In the genomic region with DNA sequence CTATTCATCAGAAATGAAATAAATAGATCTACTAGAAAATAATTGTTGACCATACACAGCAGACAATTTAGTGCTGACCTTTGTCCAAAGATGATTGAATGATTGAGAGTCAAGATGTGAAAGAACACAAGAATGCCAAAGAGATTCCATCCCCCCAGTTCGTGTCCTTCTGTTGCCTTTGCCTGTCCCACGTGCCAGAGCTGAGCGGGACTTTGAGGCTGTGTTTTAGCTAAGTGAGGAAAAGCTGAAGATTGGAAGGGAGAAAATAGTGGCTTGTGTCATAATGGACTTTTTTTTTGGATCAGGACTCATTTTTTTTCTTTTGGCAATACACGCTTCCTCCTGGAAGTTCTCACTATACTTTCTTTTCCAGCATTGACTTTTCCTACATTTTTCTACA, we compare ENCODE assay signal across 22 cellular contexts.
DNase-seq lines count a peak whose midpoint lies in the region; ATAC-seq, FAIRE-seq and TF ChIP-seq lines count a peak whose summit lies in the region.
"Had no signal": no experiment of that assay in that cellular context is flagged by ENCODE, and none has a peak within 500 bp of the region (broad histone marks: within the 10 kb centered on the region; RNA-seq: fewer than 3 reads in every experiment).

No MANE protein-coding gene starts in this region.

- H3K14ac ChIP-seq in H1 (ENCODE audit: insufficient read length) (peak overlapping the region; percentile 79), mesenchymal stem cell (ENCODE audit: low read length in 2 of 2) (no peak overlapping the region)

- no peak for TF ChIP-seq EP300 in H1 (IDR thresholded peaks at IDR 0.05; ENCODE audit: borderline replicate concordance in 1 of 2, low read depth in 2 of 2, low read length in 2 of 2)

- ATAC-seq in Right ventricle myocardium inferior: no peak
- ATAC-seq in Right ventricle myocardium superior (ENCODE audit: poor library complexity): no peak
- ATAC-seq in HG03432 (IDR thresholded peaks at IDR 0.05; ENCODE audit: unreplicated experiment): no peak
- ATAC-seq: CD8-positive, alpha-beta T cell had no signal

- no peak overlapping the region for H3K56ac ChIP-seq in H1 (replicated peaks; ENCODE audit: insufficient read length, low read depth, low read length)

- CTCF ChIA-PET in H1 (lab: Charles Lee; ENCODE audit: partially characterized antibody): no interaction called here

- H3K23ac ChIP-seq in H1 (ENCODE audit: insufficient read length) (no peak overlapping the region), mesenchymal stem cell (ENCODE audit: low read length in 2 of 2) (no peak overlapping the region)

- peaks cover 61% of the 10 kb centered on the region for H3K4me1 ChIP-seq in BLaER1
- peaks cover 0 to 4% (median 1%) of the 10 kb centered on the region in 4 experiments; a peak in 3 of 7 replicates for H3K4me1 ChIP-seq in H1 (replicated peaks in 1 of 4; ENCODE audit: control insufficient read depth in 3 of 4, insufficient read depth in 4 of 4, low read length in 3 of 4)
- peaks cover 1% of the 10 kb centered on the region for H3K4me1 ChIP-seq in mesenchymal stem cell (ENCODE audit: control insufficient read depth, insufficient read depth, low read depth, low read length)
- H3K4me1 ChIP-seq: BE2C, Caco-2 had no signal

- H3K79me1 ChIP-seq in H1 (ENCODE audit: low read depth, low read length) (no peaks in the 10 kb centered on the region), mesenchymal stem cell (replicated peaks; ENCODE audit: low read length, poor library complexity, severe bottlenecking) (no peaks in the 10 kb centered on the region)

- no peak overlapping the region for H2AFZ ChIP-seq in H1 (ENCODE audit: low read length)
- H2AFZ ChIP-seq in mesenchymal stem cell (ENCODE audit: low read depth, low read length): no peak overlapping the region

- H3K23me2 ChIP-seq in H1 (ENCODE audit: low read depth, low read length): no peaks in the 10 kb centered on the region

- TF ChIP-seq RAD21 in H1 (IDR thresholded peaks at IDR 0.05 in 1 of 2, conservative IDR thresholded peaks at IDR 0.05 in 1 of 2; ENCODE audit: low read depth in 2 of 2, low read length in 2 of 2): no peak

- H3K9me3 ChIP-seq in BLaER1: no peaks in the 10 kb centered on the region
- H3K9me3 ChIP-seq in H1 (ENCODE audit: insufficient read depth in 2 of 2, low read depth in 1 of 2, low read length in 1 of 2): no peaks in the 10 kb centered on the region
- no peaks in the 10 kb centered on the region for H3K9me3 ChIP-seq in mesenchymal stem cell (ENCODE audit: control insufficient read depth, low read length)
- H3K9me3 ChIP-seq: BE2C; BLaER1 treated with 17β-estradiol and CSF1 and Interleukin-3, amounts not matched to agents 10 nM and 100 nM; Caco-2 had no signal

- TF ChIP-seq CTCF in H1 (IDR thresholded peaks at IDR 0.05; ENCODE audit: control extremely low read depth in 1 of 3, insufficient read depth in 1 of 3, low read depth in 1 of 3, low read length in 3 of 3): no peak

- H3K4me3 ChIP-seq in BLaER1 (no peak overlapping the region), H1 (ENCODE audit: extremely low read depth in 1 of 4, insufficient read depth in 2 of 4, low read depth in 3 of 4, low read length in 4 of 4) (no peak overlapping the region), mesenchymal stem cell (ENCODE audit: insufficient read depth in 1 of 2, low read depth in 1 of 2, low read length in 2 of 2) (no peak overlapping the region)
- H3K4me3 ChIP-seq: BLaER1 treated with 17β-estradiol and CSF1 and Interleukin-3, amounts not matched to agents 10 nM and 100 nM had no signal

- WGBS in H1 (ENCODE audit: extremely low coverage in 1 of 2, insufficient coverage in 1 of 2, insufficient read length in 1 of 2, insufficient replicate concordance in 2 of 2, low coverage in 1 of 2, low lambda C conversion rate in 2 of 2, missing lambda C conversion rate in 1 of 2), 2 experiments: 84% methylated on average over 4 of the region's 4 CpGs; no CpG with 5 or more reads in 1 of the 2 experiments
- WGBS in mesenchymal stem cell: 85% methylated on average over 4 of the region's 4 CpGs

- H4K91ac ChIP-seq in H1 (replicated peaks; ENCODE audit: insufficient read length, low read length) (no peak overlapping the region), mesenchymal stem cell (ENCODE audit: low read length) (no peak overlapping the region)

- H3K4ac ChIP-seq in H1 (replicated peaks; ENCODE audit: insufficient read length, low read depth, low read length) (no peak overlapping the region), mesenchymal stem cell (ENCODE audit: low read depth in 1 of 2, low read length in 2 of 2) (no peak overlapping the region)

- H3K79me2 ChIP-seq in H1 (ENCODE audit: control insufficient read depth in 1 of 2, insufficient read depth in 2 of 2, low read length in 2 of 2): no peaks in the 10 kb centered on the region

- H4K8ac ChIP-seq in H1 (ENCODE audit: extremely low read depth, insufficient read depth, low read length) (no peak overlapping the region), mesenchymal stem cell (ENCODE audit: low read length) (no peak overlapping the region)

- H3K27me3 ChIP-seq in BLaER1 (no peaks in the 10 kb centered on the region), H1 (replicated peaks in 1 of 4; ENCODE audit: control insufficient read depth in 3 of 4, extremely low read depth in 1 of 4, insufficient read depth in 3 of 4, low read length in 3 of 4) (no peaks in the 10 kb centered on the region), mesenchymal stem cell (ENCODE audit: control insufficient read depth in 1 of 2, insufficient read depth in 1 of 2, low read length in 2 of 2) (no peaks in the 10 kb centered on the region)
- H3K27me3 ChIP-seq: BLaER1 treated with 17β-estradiol and CSF1 and Interleukin-3, amounts not matched to agents 10 nM and 100 nM had no signal

- no peaks in the 10 kb centered on the region for H3K36me3 ChIP-seq in BLaER1
- no peaks in the 10 kb centered on the region for H3K36me3 ChIP-seq in H1 (ENCODE audit: control insufficient read depth in 2 of 4, insufficient read depth in 4 of 4, low read length in 3 of 4)
- no peaks in the 10 kb centered on the region for H3K36me3 ChIP-seq in mesenchymal stem cell (ENCODE audit: control insufficient read depth in 1 of 2, insufficient read depth in 2 of 2, low read depth in 1 of 2, low read length in 2 of 2)
- H3K36me3 ChIP-seq: BE2C; BLaER1 treated with 17β-estradiol and CSF1 and Interleukin-3, amounts not matched to agents 10 nM and 100 nM had no signal

- H2BK15ac ChIP-seq in H1 (ENCODE audit: low read length) (no peak overlapping the region), mesenchymal stem cell (ENCODE audit: low read depth, poor library complexity, severe bottlenecking) (no peak overlapping the region)

- no peak overlapping the region for H4K5ac ChIP-seq in H1 (ENCODE audit: insufficient read length, low read depth, low read length)

- POLR2A ChIA-PET in H1 (lab: Charles Lee; ENCODE audit: partially characterized antibody): interaction anchor here (0.6 kb wide), 1 partner anchor 239 kb away, joined by 4 read pairs; no protein-coding TSS in a partner anchor

- no peak overlapping the region for H2BK20ac ChIP-seq in H1 (ENCODE audit: low read length)

- no peak overlapping the region for H2BK12ac ChIP-seq in H1 (ENCODE audit: low read depth, low read length)
- H2BK12ac ChIP-seq in mesenchymal stem cell (ENCODE audit: low read length in 2 of 2): no peak overlapping the region

- intact Hi-C loops in Right ventricle myocardium inferior (cut with DNase I): no loop called here
- intact Hi-C loops in Right ventricle myocardium superior (cut with DNase I): no loop called here

- H3K27ac ChIP-seq in BLaER1: peak overlapping the region; percentile 50
- no peak overlapping the region for H3K27ac ChIP-seq in H1 (ENCODE audit: low read depth, low read length)
- H3K27ac ChIP-seq in mesenchymal stem cell (ENCODE audit: low read length, poor library complexity, severe bottlenecking): no peak overlapping the region
- H3K27ac ChIP-seq: BLaER1 treated with 17β-estradiol and CSF1 and Interleukin-3, amounts not matched to agents 10 nM and 100 nM; C4-2B had no signal

- H3K18ac ChIP-seq in H1 (ENCODE audit: extremely low read depth, low read length): no peak overlapping the region
- H3K18ac ChIP-seq in mesenchymal stem cell (ENCODE audit: low read depth in 1 of 2, low read length in 2 of 2): no peak overlapping the region

- no peak overlapping the region for H3K4me2 ChIP-seq in BLaER1
- no peak overlapping the region for H3K4me2 ChIP-seq in H1 (ENCODE audit: insufficient read depth in 1 of 2, low read depth in 2 of 2, low read length in 2 of 2)
- no peak overlapping the region for H3K4me2 ChIP-seq in mesenchymal stem cell (ENCODE audit: low read length, poor library complexity, severe bottlenecking)

- TF ChIP-seq POLR2A in H1 (IDR thresholded peaks at IDR 0.05; ENCODE audit: control extremely low read depth in 1 of 2, low read depth in 2 of 2, low read length in 2 of 2): no peak

- DNase-seq in Right ventricle myocardium inferior (ENCODE audit: missing footprints) (peak; percentile 35), Right ventricle myocardium superior (no peak), H1 (ENCODE audit: low read depth in 1 of 2, low spot score in 2 of 2) (no peak), mesenchymal stem cell (no peak)
- DNase-seq: 8988T; ACHN; BE2C; Caco-2; Calu3; CD4-positive, alpha-beta T cell; CD8-positive, alpha-beta T cell; DMS79 treated with DMSO at 0.1 percent for 48 hours; GF-D8 had no signal

- FAIRE-seq in H1 (lab: Jason Lieb, UNC): no peak
- FAIRE-seq: A204.1, D721Med, G401.6, GM12891, GM19239 had no signal

- H4K20me1 ChIP-seq in BLaER1 (no peaks in the 10 kb centered on the region), H1 (replicated peaks in 1 of 2; ENCODE audit: control insufficient read depth in 1 of 2, insufficient read depth in 2 of 2, low read length in 2 of 2) (no peaks in the 10 kb centered on the region)
- H4K20me1 ChIP-seq: BLaER1 treated with 17β-estradiol and CSF1 and Interleukin-3, amounts not matched to agents 10 nM and 100 nM had no signal

- H2BK120ac ChIP-seq in H1 (replicated peaks; ENCODE audit: low read depth, low read length): no peak overlapping the region
- no peak overlapping the region for H2BK120ac ChIP-seq in mesenchymal stem cell (ENCODE audit: low read depth, low read length)

- H2AK5ac ChIP-seq in H1 (ENCODE audit: low read depth, low read length): no peak overlapping the region
- H2AK5ac ChIP-seq in mesenchymal stem cell (ENCODE audit: low read length, severe bottlenecking): no peak overlapping the region

- H2BK5ac ChIP-seq in H1 (ENCODE audit: low read depth, low read length): no peak overlapping the region
- H2BK5ac ChIP-seq in mesenchymal stem cell (ENCODE audit: low read depth, low read length, poor library complexity, severe bottlenecking): no peak overlapping the region

- no peak overlapping the region for H3K9ac ChIP-seq in BLaER1
- H3K9ac ChIP-seq in H1 (replicated peaks in 1 of 4; ENCODE audit: extremely low read depth in 1 of 4, low read depth in 3 of 4, low read length in 3 of 4): no peak overlapping the region
- no peak overlapping the region for H3K9ac ChIP-seq in mesenchymal stem cell (ENCODE audit: low read length)
- H3K9ac ChIP-seq: BLaER1 treated with 17β-estradiol and CSF1 and Interleukin-3, amounts not matched to agents 10 nM and 100 nM had no signal

TF ChIP-seq in H1, 55 proteins besides CTCF, POLR2A, EP300 and RAD21 (continues in another document):
- TF ChIP-seq SAP30 (IDR thresholded peaks at IDR 0.05; ENCODE audit: insufficient read depth, insufficient replicate concordance, low read length) (no peak), CHD2 (IDR thresholded peaks at IDR 0.05; ENCODE audit: low read length) (no peak)
